ENCODE assay signal across 8 cellular contexts in the genomic region with DNA sequence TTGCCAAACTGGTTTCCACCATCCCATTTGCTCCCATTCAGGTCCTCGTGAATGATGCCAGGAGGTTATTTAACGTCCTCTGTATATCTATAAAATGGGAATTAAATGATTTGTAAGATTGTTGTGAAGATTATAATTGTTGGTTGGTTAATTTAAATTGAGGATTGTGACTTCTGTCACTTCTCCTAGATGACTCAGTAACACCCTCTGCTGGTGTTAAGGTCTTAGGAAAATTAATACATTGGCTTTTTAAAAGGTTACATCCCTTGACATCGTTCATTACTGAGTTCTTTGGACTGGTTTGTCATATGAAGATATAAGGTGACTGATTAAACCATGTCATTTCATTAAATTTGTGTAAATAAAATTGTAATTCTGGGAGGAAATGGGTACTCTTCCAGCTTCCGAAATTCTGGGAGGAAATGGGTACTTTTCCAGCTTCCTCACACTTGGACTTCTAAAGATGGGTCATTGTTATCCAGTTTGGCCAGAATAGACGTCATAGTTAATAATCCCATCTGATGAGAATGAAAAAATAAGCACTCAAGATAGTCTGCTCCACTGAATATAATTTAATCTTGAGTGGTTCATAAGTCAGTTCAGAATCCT.
DNase-seq lines count a peak whose midpoint lies in the region; ATAC-seq and TF ChIP-seq lines count a peak whose summit lies in the region.

No MANE protein-coding gene starts in this region.

- no peak overlapping the region for H3K9ac ChIP-seq in SU-DHL-6 (ENCODE audit: low read length)

- no peak overlapping the region for H3K4me3 Mint-ChIP-seq in effector memory CD8-positive, alpha-beta T cell

- no peaks in the 10 kb centered on the region for H3K9me3 Mint-ChIP-seq in effector memory CD8-positive, alpha-beta T cell

- H3K27ac Mint-ChIP-seq in effector memory CD8-positive, alpha-beta T cell: no peak overlapping the region

- H4K20me1 ChIP-seq in SU-DHL-6 (ENCODE audit: low read depth, low read length): no peaks in the 10 kb centered on the region

- H3F3A ChIP-seq in SU-DHL-6 (ENCODE audit: insufficient read depth): no peaks in the 10 kb centered on the region

- H2AFZ ChIP-seq in SU-DHL-6 (ENCODE audit: low read depth, low read length, severe bottlenecking): no peak overlapping the region

- H3K27ac ChIP-seq in SU-DHL-6 (ENCODE audit: low read depth, low read length): no peak overlapping the region

- H3K4me1 Mint-ChIP-seq in effector memory CD8-positive, alpha-beta T cell (ENCODE audit: low read depth in 2 of 2): no peaks in the 10 kb centered on the region

- no peaks in the 10 kb centered on the region for H3K36me3 ChIP-seq in SU-DHL-6 (ENCODE audit: low read length)

- H3K4me2 ChIP-seq in SU-DHL-6 (ENCODE audit: low read depth, low read length, poor library complexity, severe bottlenecking): no peak overlapping the region

- H3K79me2 ChIP-seq in SU-DHL-6 (ENCODE audit: insufficient read depth, low read length): no peaks in the 10 kb centered on the region

- no peaks in the 10 kb centered on the region for H3K27me3 ChIP-seq in SU-DHL-6 (ENCODE audit: low read length)

- H3K4me3 ChIP-seq in SU-DHL-6 (ENCODE audit: insufficient read depth, low read length, poor library complexity, severe bottlenecking): no peak overlapping the region

- H3K36me3 Mint-ChIP-seq in effector memory CD8-positive, alpha-beta T cell (ENCODE audit: insufficient read depth): no peaks in the 10 kb centered on the region

- ATAC-seq in stimulated activated naive CD8-positive, alpha-beta T cell treated with anti-CD3 and anti-CD28 coated beads, Interleukin-15, Interleukin-2, amounts not matched to agents 100 U/mL and 50 U/mL, for 24 hours: no peak
- no peak for ATAC-seq in effector memory CD8-positive, alpha-beta T cell (replicated peaks)

- H3K9me3 ChIP-seq in SU-DHL-6 (ENCODE audit: insufficient read depth, low read length): no peaks in the 10 kb centered on the region

- no peaks in the 10 kb centered on the region for H3K9me2 ChIP-seq in SU-DHL-6 (replicated peaks; ENCODE audit: insufficient read depth, low read length)

- peak; percentile 27 for TF ChIP-seq CTCF in SU-DHL-6 (IDR thresholded peaks at IDR 0.05; ENCODE audit: insufficient read depth, low read length, poor library complexity, severe bottlenecking)

- DNase-seq in AG20443 (ENCODE audit: low spot score) (peak; percentile 33), HCEC 1CT (peak; percentile 29), inferior parietal cortex (ENCODE audit: extremely low spot score) (peak; percentile 71), AG08396 (ENCODE audit: low spot score) (no peak)
- DNase-seq in stimulated activated naive CD8-positive, alpha-beta T cell treated with anti-CD3 and anti-CD28 coated beads, Interleukin-15, Interleukin-2, amounts not matched to agents 100 U/mL and 50 U/mL, for 24 hours: no peak
- no peak for DNase-seq in effector memory CD8-positive, alpha-beta T cell
- DNase-seq in activated T-cell treated with anti-CD3 and anti-CD28 coated beads, Interleukin-2, amount 50 U/mL, for 48 hours: no peak

- no peaks in the 10 kb centered on the region for H3K27me3 Mint-ChIP-seq in effector memory CD8-positive, alpha-beta T cell

Comparison
In these comparisons a context has a peak if more than half of its experiments do, and no peak if none do; other contexts are left out.
1. DNase-seq: peak in AG20443 (single experiment), HCEC 1CT (single experiment) and inferior parietal cortex (single experiment); none in stimulated activated naive CD8-positive, alpha-beta T cell treated with anti-CD3 and anti-CD28 coated beads, Interleukin-15, Interleukin-2, amounts not matched to agents 100 U/mL and 50 U/mL, for 24 hours (single experiment), effector memory CD8-positive, alpha-beta T cell (0 of 3), activated T-cell treated with anti-CD3 and anti-CD28 coated beads, Interleukin-2, amount 50 U/mL, for 48 hours (0 of 2) and AG08396 (single experiment).